In genomic region chr14:100341301-100342031, GRCh38 we compare ENCODE assay signal across 1 cellular context.
TF ChIP-seq lines count a peak whose summit lies in the region.

No MANE protein-coding gene starts in this region.

TF ChIP-seq in A549, 52 proteins besides CTCF, POLR2A, EP300 and RAD21 (continued from another document):
- TF ChIP-seq RFX5 (IDR thresholded peaks at IDR 0.05) (no peak), JUN (IDR thresholded peaks at IDR 0.05) (0 out of 5 replicates have a peak, but pooled peaks of 1 of the 2 experiments have one; percentile 33), ESRRA (IDR thresholded peaks at IDR 0.05; ENCODE audit: borderline replicate concordance, low read length) (no peak), NPAS2 (CRISPR knock-in tag; IDR thresholded peaks at IDR 0.05; ENCODE audit: borderline replicate concordance) (no peak), CBX8 (IDR thresholded peaks at IDR 0.05) (no peak), FOSL2 (IDR thresholded peaks at IDR 0.05) (no peak; the same call in 1 of the 2 replicates), FOSL2 (CRISPR knock-in tag; IDR thresholded peaks at IDR 0.05) (peak; percentile 58), ATOH8 (CRISPR knock-in tag; IDR thresholded peaks at IDR 0.05; ENCODE audit: low read depth) (no peak), JUNB (IDR thresholded peaks at IDR 0.05) (no peak), USF2 (IDR thresholded peaks at IDR 0.05) (peak; percentile 61; the same call in 1 of the 2 replicates), HEYL (CRISPR knock-in tag; IDR thresholded peaks at IDR 0.05) (no peak)
- TF ChIP-seq, protein P1, sequence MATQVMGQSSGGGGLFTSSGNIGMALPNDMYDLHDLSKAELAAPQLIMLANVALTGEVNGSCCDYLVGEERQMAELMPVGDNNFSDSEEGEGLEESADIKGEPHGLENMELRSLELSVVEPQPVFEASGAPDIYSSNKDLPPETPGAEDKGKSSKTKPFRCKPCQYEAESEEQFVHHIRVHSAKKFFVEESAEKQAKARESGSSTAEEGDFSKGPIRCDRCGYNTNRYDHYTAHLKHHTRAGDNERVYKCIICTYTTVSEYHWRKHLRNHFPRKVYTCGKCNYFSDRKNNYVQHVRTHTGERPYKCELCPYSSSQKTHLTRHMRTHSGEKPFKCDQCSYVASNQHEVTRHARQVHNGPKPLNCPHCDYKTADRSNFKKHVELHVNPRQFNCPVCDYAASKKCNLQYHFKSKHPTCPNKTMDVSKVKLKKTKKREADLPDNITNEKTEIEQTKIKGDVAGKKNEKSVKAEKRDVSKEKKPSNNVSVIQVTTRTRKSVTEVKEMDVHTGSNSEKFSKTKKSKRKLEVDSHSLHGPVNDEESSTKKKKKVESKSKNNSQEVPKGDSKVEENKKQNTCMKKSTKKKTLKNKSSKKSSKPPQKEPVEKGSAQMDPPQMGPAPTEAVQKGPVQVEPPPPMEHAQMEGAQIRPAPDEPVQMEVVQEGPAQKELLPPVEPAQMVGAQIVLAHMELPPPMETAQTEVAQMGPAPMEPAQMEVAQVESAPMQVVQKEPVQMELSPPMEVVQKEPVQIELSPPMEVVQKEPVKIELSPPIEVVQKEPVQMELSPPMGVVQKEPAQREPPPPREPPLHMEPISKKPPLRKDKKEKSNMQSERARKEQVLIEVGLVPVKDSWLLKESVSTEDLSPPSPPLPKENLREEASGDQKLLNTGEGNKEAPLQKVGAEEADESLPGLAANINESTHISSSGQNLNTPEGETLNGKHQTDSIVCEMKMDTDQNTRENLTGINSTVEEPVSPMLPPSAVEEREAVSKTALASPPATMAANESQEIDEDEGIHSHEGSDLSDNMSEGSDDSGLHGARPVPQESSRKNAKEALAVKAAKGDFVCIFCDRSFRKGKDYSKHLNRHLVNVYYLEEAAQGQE (IDR thresholded peaks at IDR 0.05) = no peak
